ENCODE assay signal across 32 cellular contexts in the genomic region with DNA sequence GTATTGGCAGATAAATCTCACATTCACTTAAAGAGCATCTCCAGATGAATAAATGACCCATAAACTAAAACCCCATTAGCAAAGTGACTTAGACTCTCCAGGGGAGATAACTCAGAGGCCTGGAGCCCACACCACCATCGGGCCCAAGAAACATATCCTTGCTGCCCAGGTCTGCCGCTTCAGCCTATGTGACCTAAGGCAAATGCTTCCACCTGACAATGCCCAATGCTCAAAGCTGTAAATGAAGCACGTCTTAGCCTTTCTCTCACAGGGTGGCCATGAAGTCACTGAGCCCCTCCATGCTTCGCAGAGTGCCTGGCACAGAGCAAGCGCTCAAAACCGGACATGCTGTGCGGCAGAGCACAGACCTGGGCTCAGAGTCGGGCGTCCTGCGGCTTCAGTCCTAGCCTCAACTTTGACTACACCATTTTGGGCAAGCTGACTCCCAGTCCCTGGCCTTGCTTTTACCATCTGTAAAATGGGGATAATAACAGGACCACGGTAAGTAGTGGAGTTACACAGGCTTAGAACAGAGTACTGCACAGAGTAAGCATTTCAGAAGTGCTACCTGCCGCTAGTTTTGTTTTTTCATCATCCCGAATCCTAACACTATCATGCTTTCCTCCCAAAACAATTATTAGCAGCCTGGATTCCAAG. TPM values are rescaled to one million over a fixed set of nuclear protein-coding genes. Genes with fewer than 3 reads are reported as not detected.
"Had no signal": no experiment of that assay in that cellular context is flagged by ENCODE, and none has a peak within 500 bp of the region (broad histone marks: within the 10 kb centered on the region; RNA-seq: fewer than 3 reads in every experiment).

No MANE protein-coding gene starts in this region.

- H3K9me3 ChIP-seq: heart left ventricle, left ventricle myocardium inferior, right atrium auricular region, stomach, testis, thyroid gland, transverse colon, upper lobe of left lung had no signal

- FAIRE-seq: islet of Langerhans, urothelium cell line had no signal

- H3K4me3 Mint-ChIP-seq: immature natural killer cell; mesothelial cell of epicardium; naive B cell; natural killer cell; nephron progenitor cell; neural progenitor cell; stimulated activated naive B cell treated with anti-CD40 and anti-IgM and Interleukin-4, amounts not matched to agents 10 μg/mL and 1 μg/mL and 100 μg/mL, for 72 hours had no signal

- DNase-seq: hypothalamus; immature natural killer cell; left ventricle myocardium inferior; mesendoderm; naive B cell; natural killer cell; nephron progenitor cell; stimulated activated CD4-positive, alpha-beta T cell treated with anti-CD3 and anti-CD28 coated beads, Interleukin-12 subunit alpha, Interleukin-12 subunit beta, amount 100 ng/mL, for 4 hours; stimulated activated CD4-positive, alpha-beta T cell treated with anti-CD3 and anti-CD28 coated beads, Interleukin-15, amount 100 ng/mL, for 24 hours; stimulated activated CD4-positive, alpha-beta T cell treated with anti-CD3 and anti-CD28 coated beads, Interleukin-2, amount 100 ng/mL, for 24 hours; stimulated activated CD4-positive, alpha-beta T cell treated with anti-CD3 and anti-CD28 coated beads, Interleukin-4, amount 100 ng/mL, for 1 hour; stimulated activated naive B cell treated with anti-CD40 and anti-IgM and Interleukin-4, amounts not matched to agents 10 μg/mL and 1 μg/mL and 100 μg/mL, for 72 hours; stimulated activated naive CD8-positive, alpha-beta T cell treated with anti-CD3 and anti-CD28 coated beads, Interleukin-15, Interleukin-2, amounts not matched to agents 100 U/mL and 50 U/mL, for 24 hours; stomach; testis; thyroid gland; transverse colon; upper lobe of left lung had no signal

- H3K9me3 Mint-ChIP-seq: immature natural killer cell; mesothelial cell of epicardium; naive B cell; natural killer cell; nephron progenitor cell; neural progenitor cell; stimulated activated naive B cell treated with anti-CD40 and anti-IgM and Interleukin-4, amounts not matched to agents 10 μg/mL and 1 μg/mL and 100 μg/mL, for 72 hours had no signal

- H2AFZ ChIP-seq: neural progenitor cell, parathyroid adenoma had no signal

- H3K4me1 Mint-ChIP-seq: immature natural killer cell, mesothelial cell of epicardium, neural progenitor cell had no signal

- H3K36me3 ChIP-seq: neural progenitor cell had no signal

- H3K4me1 ChIP-seq: left ventricle myocardium inferior, neural progenitor cell, parathyroid adenoma, right atrium auricular region, testis, thyroid gland, transverse colon had no signal

- H3K4me3 ChIP-seq: heart left ventricle, left ventricle myocardium inferior, lung, neural progenitor cell, right atrium auricular region, skin epidermis, stomach, testis, thyroid gland, transverse colon, upper lobe of left lung had no signal

- H3K9ac ChIP-seq: neural progenitor cell, parathyroid adenoma had no signal

- ATAC-seq: heart left ventricle; natural killer cell; sciatic nerve; stimulated activated naive B cell treated with anti-CD40 and anti-IgM and Interleukin-4, amounts not matched to agents 10 μg/mL and 1 μg/mL and 100 μg/mL, for 72 hours; stimulated activated naive CD8-positive, alpha-beta T cell treated with anti-CD3 and anti-CD28 coated beads, Interleukin-15, Interleukin-2, amounts not matched to agents 100 U/mL and 50 U/mL, for 24 hours had no signal

- H3K27me3 ChIP-seq: heart left ventricle, neural progenitor cell, right atrium auricular region, stomach, testis, thyroid gland, transverse colon, upper lobe of left lung had no signal

- H3K27me3 Mint-ChIP-seq: naive B cell; progenitor cell of endocrine pancreas; stimulated activated naive B cell treated with anti-CD40 and anti-IgM and Interleukin-4, amounts not matched to agents 10 μg/mL and 1 μg/mL and 100 μg/mL, for 72 hours had no signal

- H3K27ac Mint-ChIP-seq: immature natural killer cell; mesothelial cell of epicardium; naive B cell; natural killer cell; nephron progenitor cell; neural progenitor cell; progenitor cell of endocrine pancreas; stimulated activated naive B cell treated with anti-CD40 and anti-IgM and Interleukin-4, amounts not matched to agents 10 μg/mL and 1 μg/mL and 100 μg/mL, for 72 hours had no signal

- H3K27ac ChIP-seq: heart left ventricle, left ventricle myocardium inferior, neural progenitor cell, parathyroid adenoma, right atrium auricular region, skin epidermis, stomach, testis, thyroid gland, transverse colon, upper lobe of left lung had no signal

- H3K4me2 ChIP-seq: neural progenitor cell had no signal

RNA-seq across cellular contexts. Expression of gene TAS1R1, which starts 24.5 kb away (rescaled TPM):
- total RNA-seq: heart left ventricle, kidney epithelial cell, left ventricle myocardium inferior, mesothelial cell of epicardium, natural killer cell, progenitor cell of endocrine pancreas, pulmonary artery endothelial cell, renal cortical epithelial cell, right atrium auricular region, sciatic nerve, stomach, thyroid gland had no signal
- polyA plus RNA-seq: heart left ventricle had no signal
